20 cellular contexts compared by ENCODE assay signal in the genomic region with DNA sequence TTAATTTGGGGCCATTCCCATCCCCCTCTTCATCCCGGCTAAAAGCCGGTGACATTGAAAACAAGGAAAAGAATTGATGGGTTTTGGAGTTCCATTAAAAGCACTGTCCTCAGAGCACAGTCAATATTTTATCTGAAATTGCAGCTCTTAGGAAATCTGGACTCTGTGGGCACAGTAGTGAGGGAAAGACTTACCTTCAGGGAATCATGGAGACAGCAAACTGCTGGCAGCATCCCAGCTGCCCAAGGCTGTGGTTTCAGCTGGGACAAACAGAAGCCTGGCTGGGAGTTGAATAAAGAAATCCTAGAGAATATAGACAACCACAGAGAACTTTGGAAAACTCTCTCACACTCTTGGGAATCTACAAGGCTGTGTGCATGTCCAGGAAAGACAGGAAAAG.
DNase-seq lines count a peak whose midpoint lies in the region; ATAC-seq, FAIRE-seq and TF ChIP-seq lines count a peak whose summit lies in the region.
"Had no signal": no experiment of that assay in that cellular context is flagged by ENCODE, and none has a peak within 500 bp of the region (broad histone marks: within the 10 kb centered on the region; RNA-seq: fewer than 3 reads in every experiment).

No MANE protein-coding gene starts in this region.

- TF ChIP-seq EP300 in HepG2 (IDR thresholded peaks at IDR 0.05; ENCODE audit: low read depth in 2 of 2, low read length in 2 of 2) (no peak), HepG2 (CRISPR knock-in tag; IDR thresholded peaks at IDR 0.05; ENCODE audit: borderline replicate concordance) (no peak)

- no peaks in the 10 kb centered on the region for H4K20me1 ChIP-seq in HepG2 (ENCODE audit: insufficient read depth, low read length)
- H4K20me1 ChIP-seq: BLaER1 had no signal

- H3K4me1 ChIP-seq in liver (ENCODE audit: control insufficient read depth in 4 of 4, insufficient read depth in 4 of 4, low read length in 3 of 4): peaks cover 0 to 5% (median 3%) of the 10 kb centered on the region in 4 donors
- no peaks in the 10 kb centered on the region for H3K4me1 ChIP-seq in HepG2 (ENCODE audit: insufficient read depth, low read length)
- H3K4me1 ChIP-seq in body of pancreas: no peaks in the 10 kb centered on the region
- H3K4me1 ChIP-seq in heart left ventricle: no peaks in the 10 kb centered on the region
- H3K4me1 ChIP-seq in effector memory CD4-positive, alpha-beta T cell (ENCODE audit: control insufficient read depth, insufficient read depth, low read length, poor library complexity, severe bottlenecking): no peaks in the 10 kb centered on the region
- H3K4me1 ChIP-seq: BLaER1, Caco-2 had no signal

- no peak overlapping the region for H3K4me2 ChIP-seq in HepG2 (ENCODE audit: low read depth, low read length)
- H3K4me2 ChIP-seq: BLaER1 had no signal

- intact Hi-C loops in HepG2 (cut with micrococcal nuclease; ENCODE audit: unreplicated experiment): no loop called here
- intact Hi-C loops in body of pancreas (cut with DNase I): no loop called here
- intact Hi-C loops in heart left ventricle (cut with DNase I): no loop called here

- in situ Hi-C loops in HepG2 (cut with HindIII; ENCODE audit: extremely low pct_ligation_motif_present, low pct_unique_long_range_greater_than_20kb): no loop called here

- BruUV-seq in HepG2 (replicated peaks; lab: Mats Ljungman, UMichigan): no TSS peak

- no peak overlapping the region for H2AFZ ChIP-seq in HepG2 (ENCODE audit: low read length)

- POLR2A ChIA-PET in HepG2 (lab: Yijun Ruan, JAX): no interaction called here

- no peaks in the 10 kb centered on the region for H3K79me2 ChIP-seq in HepG2 (ENCODE audit: insufficient read depth, low read length)

- H3K9ac ChIP-seq in liver (ENCODE audit: low read depth in 1 of 2, low read length in 2 of 2) (no peak overlapping the region), HepG2 (ENCODE audit: insufficient read depth, low read depth, low read length) (no peak overlapping the region)
- H3K9ac ChIP-seq: BLaER1 had no signal

- TF ChIP-seq POLR2A in HepG2 (IDR thresholded peaks at IDR 0.05; ENCODE audit: insufficient read depth in 1 of 2, low read depth in 2 of 2, low read length in 2 of 2) (no peak), body of pancreas (IDR thresholded peaks at IDR 0.05) (no peak), heart left ventricle (IDR thresholded peaks at IDR 0.05) (no peak)

- DNase-seq in HepG2 (ENCODE audit: low spot score) (no peak), body of pancreas (peak in 3 of 4 donors; percentile 21 to 54 (median 31)), left lobe of liver (ENCODE audit: low spot score) (peak; percentile 85), heart left ventricle (no peak)
- DNase-seq in effector memory CD4-positive, alpha-beta T cell: no peak
- DNase-seq: Caco-2; CD4-positive, CD25-positive, alpha-beta regulatory T cell; CD8-positive, alpha-beta T cell; DMS53; DMS79 treated with DMSO at 0.1 percent for 48 hours; GF-D8; GOT3; H7; HCEC 1CT had no signal

- 56% methylated on average over 2 of the region's 2 CpGs for WGBS in liver
- 60% methylated on average over 2 of the region's 2 CpGs for WGBS in HepG2 (ENCODE audit: low lambda C conversion rate)
- WGBS in body of pancreas, 2 donors: 20 to 34% methylated on average over 2 of the region's 2 CpGs
- 83 to 95% (median 90%) methylated on average over 2 of the region's 2 CpGs for WGBS in heart left ventricle, 4 donors

- TF ChIP-seq CTCF in liver (IDR thresholded peaks at IDR 0.05; ENCODE audit: low read depth, low read length, missing input control) (no peak), HepG2 (CRISPR knock-in tag; IDR thresholded peaks at IDR 0.05) (no peak), body of pancreas (IDR thresholded peaks at IDR 0.05) (no peak), heart left ventricle (IDR thresholded peaks at IDR 0.05) (no peak)

- CTCF ChIA-PET in HepG2 (lab: Yijun Ruan, JAX; ENCODE audit: low intra/inter-chr PET ratio, low total read pairs): no interaction called here

- no peak for FAIRE-seq in HepG2 (lab: Jason Lieb, UNC)
- FAIRE-seq: GM12891, GM18507 had no signal

- H3K36me3 ChIP-seq in liver (ENCODE audit: control insufficient read depth in 4 of 4, insufficient read depth in 3 of 4, low read depth in 1 of 4, low read length in 3 of 4): no peaks in the 10 kb centered on the region
- no peaks in the 10 kb centered on the region for H3K36me3 ChIP-seq in HepG2 (replicated peaks in 1 of 2; ENCODE audit: control insufficient read depth in 1 of 2, insufficient read depth in 2 of 2, low read length in 2 of 2)
- H3K36me3 ChIP-seq in body of pancreas (replicated peaks in 1 of 2; ENCODE audit: insufficient read depth in 1 of 2, low read depth in 2 of 2): no peaks in the 10 kb centered on the region
- H3K36me3 ChIP-seq in heart left ventricle: no peaks in the 10 kb centered on the region
- no peaks in the 10 kb centered on the region for H3K36me3 ChIP-seq in effector memory CD4-positive, alpha-beta T cell (ENCODE audit: control insufficient read depth, insufficient read depth, low read length)
- H3K36me3 ChIP-seq: BLaER1 had no signal

- no peak overlapping the region for H3K27ac ChIP-seq in liver (ENCODE audit: low read depth in 1 of 2, low read length in 2 of 2)
- H3K27ac ChIP-seq in HepG2 (ENCODE audit: extremely low read length, insufficient read depth, low read length): no peak overlapping the region
- no peak overlapping the region for H3K27ac ChIP-seq in body of pancreas
- no peak overlapping the region for H3K27ac ChIP-seq in heart left ventricle
- H3K27ac ChIP-seq in effector memory CD4-positive, alpha-beta T cell (ENCODE audit: insufficient read depth, low read length, poor library complexity, severe bottlenecking): no peak overlapping the region
- H3K27ac ChIP-seq: BLaER1, C4-2B had no signal

- H3K4me3 ChIP-seq in liver (ENCODE audit: low read depth in 1 of 3, low read length in 3 of 3) (no peak overlapping the region), HepG2 (replicated peaks in 1 of 3; ENCODE audit: insufficient read depth in 1 of 3, low read depth in 2 of 3, low read length in 3 of 3) (no peak overlapping the region), body of pancreas (no peak overlapping the region), heart left ventricle (no peak overlapping the region)
- no peak overlapping the region for H3K4me3 ChIP-seq in effector memory CD4-positive, alpha-beta T cell (ENCODE audit: insufficient read depth, low read depth, low read length, poor library complexity, severe bottlenecking)
- H3K4me3 ChIP-seq: BLaER1 had no signal

- H3K9me3 ChIP-seq in liver (ENCODE audit: control insufficient read depth in 4 of 4, low read length in 3 of 4) (no peaks in the 10 kb centered on the region), HepG2 (ENCODE audit: low read length) (no peaks in the 10 kb centered on the region), body of pancreas (no peaks in the 10 kb centered on the region), heart left ventricle (peaks cover 0 to 51% (median 13%) of the 10 kb centered on the region in 12 donors)
- H3K9me3 ChIP-seq in effector memory CD4-positive, alpha-beta T cell (ENCODE audit: control insufficient read depth, low read length): no peaks in the 10 kb centered on the region

- TF ChIP-seq RAD21 in liver (IDR thresholded peaks at IDR 0.05) (peak; percentile 37 to 41), HepG2 (CRISPR knock-in tag; IDR thresholded peaks at IDR 0.05) (no peak)

- ATAC-seq in HepG2 (no peak), body of pancreas (no peak), left lobe of liver (peak; percentile 94), heart left ventricle (no peak), GM18868 (IDR thresholded peaks at IDR 0.05; ENCODE audit: unreplicated experiment) (no peak)
- ATAC-seq: CD8-positive, alpha-beta T cell had no signal

- H3K27me3 ChIP-seq in liver (ENCODE audit: control insufficient read depth in 4 of 4, insufficient read depth in 4 of 4, low read length in 3 of 4) (no peaks in the 10 kb centered on the region), HepG2 (ENCODE audit: control insufficient read depth in 1 of 2, insufficient read depth in 2 of 2, low read length in 2 of 2) (no peaks in the 10 kb centered on the region), body of pancreas (no peaks in the 10 kb centered on the region), heart left ventricle (no peaks in the 10 kb centered on the region)
- no peaks in the 10 kb centered on the region for H3K27me3 ChIP-seq in effector memory CD4-positive, alpha-beta T cell (replicated peaks; ENCODE audit: control insufficient read depth, insufficient read depth, low read length, poor library complexity, severe bottlenecking)
- H3K27me3 ChIP-seq: BLaER1 had no signal

TF ChIP-seq in liver, 16 proteins besides CTCF, POLR2A, EP300 and RAD21 (continues in another document):
- TF ChIP-seq GABPA (IDR thresholded peaks at IDR 0.05 in 1 of 2, conservative IDR thresholded peaks at IDR 0.05 in 1 of 2) (no peak), HNF4G (IDR thresholded peaks at IDR 0.05) (no peak), JUND (IDR thresholded peaks at IDR 0.05) (peak in 1 of 2 donors; percentile 36), YY1 (IDR thresholded peaks at IDR 0.05) (peak; percentile 66), FOXA1 (IDR thresholded peaks at IDR 0.05) (no peak), SP1 (IDR thresholded peaks at IDR 0.05) (peak; percentile 35), FOXA2 (IDR thresholded peaks at IDR 0.05) (no peak)
- TF ChIP-seq, protein P1, sequence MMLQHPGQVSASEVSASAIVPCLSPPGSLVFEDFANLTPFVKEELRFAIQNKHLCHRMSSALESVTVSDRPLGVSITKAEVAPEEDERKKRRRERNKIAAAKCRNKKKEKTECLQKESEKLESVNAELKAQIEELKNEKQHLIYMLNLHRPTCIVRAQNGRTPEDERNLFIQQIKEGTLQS (IDR thresholded peaks at IDR 0.05): no peak

TF ChIP-seq in HepG2, 621 proteins besides CTCF, POLR2A, EP300 and RAD21 (continues in another document):
- TF ChIP-seq, protein P2, sequence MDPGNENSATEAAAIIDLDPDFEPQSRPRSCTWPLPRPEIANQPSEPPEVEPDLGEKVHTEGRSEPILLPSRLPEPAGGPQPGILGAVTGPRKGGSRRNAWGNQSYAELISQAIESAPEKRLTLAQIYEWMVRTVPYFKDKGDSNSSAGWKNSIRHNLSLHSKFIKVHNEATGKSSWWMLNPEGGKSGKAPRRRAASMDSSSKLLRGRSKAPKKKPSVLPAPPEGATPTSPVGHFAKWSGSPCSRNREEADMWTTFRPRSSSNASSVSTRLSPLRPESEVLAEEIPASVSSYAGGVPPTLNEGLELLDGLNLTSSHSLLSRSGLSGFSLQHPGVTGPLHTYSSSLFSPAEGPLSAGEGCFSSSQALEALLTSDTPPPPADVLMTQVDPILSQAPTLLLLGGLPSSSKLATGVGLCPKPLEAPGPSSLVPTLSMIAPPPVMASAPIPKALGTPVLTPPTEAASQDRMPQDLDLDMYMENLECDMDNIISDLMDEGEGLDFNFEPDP (CRISPR knock-in tag; conservative IDR thresholded peaks at IDR 0.05): no peak
- no peak for TF ChIP-seq HCFC1 (IDR thresholded peaks at IDR 0.05; ENCODE audit: low read depth, low read length)

Comparison
In these comparisons a context has a peak if more than half of its experiments do, and no peak if none do; other contexts are left out.
1. DNase-seq: peak in body of pancreas (3 of 4) and left lobe of liver (single experiment); none in HepG2 (single experiment), heart left ventricle (0 of 5) and effector memory CD4-positive, alpha-beta T cell (0 of 3).